In genomic region chr1:178609015-178609414, GRCh38 we compare ENCODE assay signal across 10 cellular contexts.
A peak's percentile ranks its signal among the peaks of the same experiment; 100 is the strongest.
DNase-seq lines count a peak whose midpoint lies in the region; ATAC-seq and FAIRE-seq lines count a peak whose summit lies in the region.
"Had no signal": no experiment of that assay in that cellular context is flagged by ENCODE, and none has a peak within 500 bp of the region (broad histone marks: within the 10 kb centered on the region; RNA-seq: fewer than 3 reads in every experiment).

No MANE protein-coding gene starts in this region.

- H3K27ac ChIP-seq in BLaER1 treated with 17β-estradiol and CSF1 and Interleukin-3, amounts not matched to agents 10 nM and 100 nM = peak overlapping the region in 10 of 11 experiments; percentile 11 to 78 (median 72); a peak in 18 of 22 replicates

- H3K4me2 ChIP-seq in BLaER1 treated with 17β-estradiol and CSF1 and Interleukin-3, amounts not matched to agents 10 nM and 100 nM = peak overlapping the region; percentile 54 to 85 (median 75)

- H3K4me3 Mint-ChIP-seq in naive B cell = peak overlapping the region; percentile 15 to 90 (median 76)
- H3K4me3 Mint-ChIP-seq: activated CD4-positive, alpha-beta memory T cell treated with anti-CD3 and anti-CD28 coated beads for 36 hours had no signal

- H3K4me1 Mint-ChIP-seq in naive B cell = peaks cover 68 to 97% (median 85%) of the 10 kb centered on the region in 3 donors

- peak; percentile 84 for DNase-seq in LHCN-M2 (ENCODE audit: low read depth)
- DNase-seq in naive B cell = no peak
- no peak for DNase-seq in MV-4-11 (lab: John Stamatoyannopoulos, UW)
- DNase-seq in NCI-H1092 treated with DMSO at 0.1 percent for 48 hours (lab: John Stamatoyannopoulos, UW) = no peak
- no peak for DNase-seq in KG1 (lab: John Stamatoyannopoulos, UW)
- DNase-seq in NCI-H1092 (lab: John Stamatoyannopoulos, UW) = no peak
- DNase-seq: activated CD4-positive, alpha-beta memory T cell treated with anti-CD3 and anti-CD28 coated beads for 36 hours; NCI-H1105 treated with DMSO at 0.1 percent for 48 hours had no signal

- H3K4me1 ChIP-seq in BLaER1 treated with 17β-estradiol and CSF1 and Interleukin-3, amounts not matched to agents 10 nM and 100 nM = peaks cover 28 to 52% (median 44%) of the 10 kb centered on the region in 10 experiments

- no peak for ATAC-seq in naive B cell (ENCODE audit: low read depth in 2 of 2)

- H3K36me3 Mint-ChIP-seq in naive B cell = no peaks in the 10 kb centered on the region
- H3K36me3 Mint-ChIP-seq: activated CD4-positive, alpha-beta memory T cell treated with anti-CD3 and anti-CD28 coated beads for 36 hours had no signal

- no peak overlapping the region; a peak in 1 of 20 replicates for H3K4me3 ChIP-seq in BLaER1 treated with 17β-estradiol and CSF1 and Interleukin-3, amounts not matched to agents 10 nM and 100 nM

- peak overlapping the region; percentile 95 to 100 (median 98) for H3K27ac Mint-ChIP-seq in naive B cell
- H3K27ac Mint-ChIP-seq: activated CD4-positive, alpha-beta memory T cell treated with anti-CD3 and anti-CD28 coated beads for 36 hours had no signal

- H3K9me3 Mint-ChIP-seq in naive B cell = peaks cover 0 to 2% (median 0%) of the 10 kb centered on the region in 7 donors
- H3K9me3 Mint-ChIP-seq: activated CD4-positive, alpha-beta memory T cell treated with anti-CD3 and anti-CD28 coated beads for 36 hours had no signal

- H3K36me3 ChIP-seq in BLaER1 treated with 17β-estradiol and CSF1 and Interleukin-3, amounts not matched to agents 10 nM and 100 nM = no peaks in the 10 kb centered on the region

- peak overlapping the region in 7 of 11 experiments; percentile 35 to 58 (median 48); a peak in 8 of 22 replicates for H3K9ac ChIP-seq in BLaER1 treated with 17β-estradiol and CSF1 and Interleukin-3, amounts not matched to agents 10 nM and 100 nM

- peak; percentile 36 for FAIRE-seq in colon (lab: Jason Lieb, UNC)

- H3K27me3 Mint-ChIP-seq in naive B cell = no peaks in the 10 kb centered on the region

- H3K27me3 ChIP-seq in BLaER1 treated with 17β-estradiol and CSF1 and Interleukin-3, amounts not matched to agents 10 nM and 100 nM = no peaks in the 10 kb centered on the region

- no peaks in the 10 kb centered on the region for H4K20me1 ChIP-seq in BLaER1 treated with 17β-estradiol and CSF1 and Interleukin-3, amounts not matched to agents 10 nM and 100 nM

- H3K9me3 ChIP-seq in BLaER1 treated with 17β-estradiol and CSF1 and Interleukin-3, amounts not matched to agents 10 nM and 100 nM (replicated peaks in 1 of 11) = no peaks in the 10 kb centered on the region
